Comparison of ENCODE assay signal across 1 cellular context in genomic region chrX:48891402-48892288, GRCh38.
TF ChIP-seq lines count a peak whose summit lies in the region.

No MANE protein-coding gene starts in this region.

TF ChIP-seq in HepG2, 621 proteins besides CTCF, POLR2A, EP300 and RAD21 (continues in another document):
- TF ChIP-seq ZMYM4 (CRISPR knock-in tag; IDR thresholded peaks at IDR 0.05) (0 out of 2 replicates have a peak, but pooled peaks have one; percentile 42), HDAC1 (CRISPR knock-in tag; IDR thresholded peaks at IDR 0.05) (peak; percentile 46; the same call in 1 of the 2 replicates), ZNF770 (CRISPR knock-in tag; IDR thresholded peaks at IDR 0.05) (peak; percentile 39; the same call in 1 of the 2 replicates), POLR2AphosphoS5 (IDR thresholded peaks at IDR 0.05; ENCODE audit: low read depth, low read length) (peak; percentile 43), AGO2 (optimal IDR thresholded peaks at IDR 0.05; ENCODE audit: low read depth, low read length) (peak; percentile 88), CENPT (CRISPR knock-in tag; IDR thresholded peaks at IDR 0.05; ENCODE audit: low read depth) (no peak), ZNF841 (CRISPR knock-in tag; IDR thresholded peaks at IDR 0.05; ENCODE audit: borderline replicate concordance) (no peak), ZGPAT (CRISPR knock-in tag; IDR thresholded peaks at IDR 0.05) (0 out of 2 replicates have a peak, but pooled peaks have one; percentile 49), ZMAT3 (CRISPR knock-in tag; conservative IDR thresholded peaks at IDR 0.05) (0 out of 2 replicates have a peak, but pooled peaks have one; percentile 38), GABPB1 (CRISPR knock-in tag; IDR thresholded peaks at IDR 0.05) (peak; percentile 43; the same call in 1 of the 2 replicates), POGZ (CRISPR knock-in tag; IDR thresholded peaks at IDR 0.05) (0 out of 2 replicates have a peak, but pooled peaks have one; percentile 34), RBFOX2 (IDR thresholded peaks at IDR 0.05; ENCODE audit: low read depth, low read length) (peak; percentile 71), ZFY (CRISPR knock-in tag; IDR thresholded peaks at IDR 0.05) (peak; percentile 53), MIXL1 (CRISPR knock-in tag; IDR thresholded peaks at IDR 0.05) (no peak), YEATS2 (CRISPR knock-in tag; IDR thresholded peaks at IDR 0.05; ENCODE audit: borderline replicate concordance) (0 out of 2 replicates have a peak, but pooled peaks have one; percentile 21), TBX2 (CRISPR knock-in tag; IDR thresholded peaks at IDR 0.05; ENCODE audit: borderline replicate concordance) (peak; percentile 41; the same call in 1 of the 2 replicates), ZNF558 (CRISPR knock-in tag; IDR thresholded peaks at IDR 0.05; ENCODE audit: borderline replicate concordance) (no peak), HNRNPK (IDR thresholded peaks at IDR 0.05; ENCODE audit: low read depth, low read length, poor library complexity, severe bottlenecking) (peak; percentile 40), ZSCAN21 (CRISPR knock-in tag; IDR thresholded peaks at IDR 0.05; ENCODE audit: borderline replicate concordance) (no peak), ZNF503 (CRISPR knock-in tag; IDR thresholded peaks at IDR 0.05) (no peak), KDM2A (CRISPR knock-in tag; IDR thresholded peaks at IDR 0.05; ENCODE audit: borderline replicate concordance, low read depth) (peak; percentile 82; the same call in 1 of the 2 replicates), RBM39 (IDR thresholded peaks at IDR 0.05; ENCODE audit: low read depth, low read length, poor library complexity, severe bottlenecking) (peak; percentile 50), SPEN (CRISPR knock-in tag; IDR thresholded peaks at IDR 0.05; ENCODE audit: low read depth) (peak; percentile 21; the same call in 1 of the 2 replicates), MAX (IDR thresholded peaks at IDR 0.05) (0 out of 2 replicates have a peak, but pooled peaks have one; percentile 10), ZSCAN12 (CRISPR knock-in tag; IDR thresholded peaks at IDR 0.05) (no peak), ZNF687 (CRISPR knock-in tag; IDR thresholded peaks at IDR 0.05) (peak; percentile 66), ZFX (CRISPR knock-in tag; IDR thresholded peaks at IDR 0.05; ENCODE audit: low read depth) (peak; percentile 57), POLR2G (IDR thresholded peaks at IDR 0.05; ENCODE audit: low read depth, low read length) (peak; percentile 54), DMTF1 (CRISPR knock-in tag; IDR thresholded peaks at IDR 0.05) (no peak), STAG1 (CRISPR knock-in tag; IDR thresholded peaks at IDR 0.05) (peak; percentile 52), MTA1 (CRISPR knock-in tag; IDR thresholded peaks at IDR 0.05; ENCODE audit: borderline replicate concordance) (peak; percentile 22; the same call in 1 of the 2 replicates), ZNF609 (CRISPR knock-in tag; IDR thresholded peaks at IDR 0.05; ENCODE audit: borderline replicate concordance) (no peak), UBTF (CRISPR knock-in tag; IDR thresholded peaks at IDR 0.05) (peak; percentile 52), HOXA9 (CRISPR knock-in tag; IDR thresholded peaks at IDR 0.05; ENCODE audit: borderline replicate concordance) (no peak), KDM5B (CRISPR knock-in tag; IDR thresholded peaks at IDR 0.05; ENCODE audit: borderline replicate concordance) (peak; percentile 39; the same call in 1 of the 2 replicates)
